ENCODE assay signal across 8 cellular contexts in the genomic region with DNA sequence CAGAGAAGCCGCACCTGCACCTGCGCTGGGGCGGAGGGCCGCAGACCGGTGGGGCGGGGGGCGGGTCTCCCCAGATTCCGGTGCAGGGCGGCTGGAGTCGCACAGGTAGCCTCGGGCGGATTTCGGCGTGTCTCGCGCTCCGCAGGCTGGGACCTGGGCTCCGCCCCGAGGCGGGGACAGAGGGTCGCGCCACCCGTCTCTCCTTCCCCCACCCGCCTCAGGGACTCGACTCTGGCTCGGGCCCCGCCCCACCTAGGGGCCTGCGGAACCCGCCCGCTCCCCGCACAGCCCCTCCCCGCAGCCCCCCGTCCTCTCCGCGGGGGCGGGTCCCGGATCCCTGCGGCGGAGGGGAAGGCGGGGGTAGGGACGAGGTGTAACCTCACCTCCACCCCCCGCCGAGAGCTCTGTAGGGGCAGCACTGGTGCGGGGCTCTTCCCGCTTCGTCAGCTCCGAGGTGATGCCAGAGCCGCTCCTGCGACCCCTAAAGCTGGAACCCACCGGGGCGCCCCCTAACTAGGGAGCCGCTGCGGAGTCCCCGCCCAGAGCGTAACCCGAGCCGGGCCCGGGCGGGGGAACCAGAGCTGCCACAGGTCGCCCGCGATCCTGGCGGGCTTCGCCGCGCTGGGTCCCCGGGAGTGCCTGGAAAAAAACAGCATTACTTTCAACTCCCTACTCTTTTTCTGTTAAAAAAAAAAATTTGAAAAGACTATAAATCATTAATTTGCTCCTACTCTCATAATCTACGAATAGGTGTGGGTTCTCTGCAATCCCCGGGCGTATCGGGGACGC. TPM values are rescaled to one million over a fixed set of nuclear protein-coding genes. Genes with fewer than 3 reads are reported as not detected.
DNase-seq lines count a peak whose midpoint lies in the region; ATAC-seq and TF ChIP-seq lines count a peak whose summit lies in the region.

A gene with protein sequence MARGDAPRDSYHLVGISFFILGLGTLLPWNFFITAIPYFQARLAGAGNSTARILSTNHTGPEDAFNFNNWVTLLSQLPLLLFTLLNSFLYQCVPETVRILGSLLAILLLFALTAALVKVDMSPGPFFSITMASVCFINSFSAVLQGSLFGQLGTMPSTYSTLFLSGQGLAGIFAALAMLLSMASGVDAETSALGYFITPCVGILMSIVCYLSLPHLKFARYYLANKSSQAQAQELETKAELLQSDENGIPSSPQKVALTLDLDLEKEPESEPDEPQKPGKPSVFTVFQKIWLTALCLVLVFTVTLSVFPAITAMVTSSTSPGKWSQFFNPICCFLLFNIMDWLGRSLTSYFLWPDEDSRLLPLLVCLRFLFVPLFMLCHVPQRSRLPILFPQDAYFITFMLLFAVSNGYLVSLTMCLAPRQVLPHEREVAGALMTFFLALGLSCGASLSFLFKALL (minus strand): TSS at position 134 of the 789 bp plus-strand sequence. CDS start 169 bp downstream, outside the sequence.

- H4K20me1 ChIP-seq in OCI-LY1 (ENCODE audit: insufficient read depth, low read length) = no peaks in the 10 kb centered on the region

- DNase-seq in AG08395 (ENCODE audit: low spot score) (peak; percentile 17), fibroblast of the aortic adventitia (ENCODE audit: low read depth) (no peak)
- DNase-seq in activated T-cell treated with anti-CD3 and anti-CD28 coated beads, Interleukin-2, amount 50 U/mL, for 48 hours = peak; percentile 87 to 90

- peaks cover 4% of the 10 kb centered on the region; the same call in 1 of the 2 replicates for H3K79me2 ChIP-seq in OCI-LY1 (ENCODE audit: insufficient read depth, low read length)

- peak within 1 kb of the TSS; percentile 88 for H3K9ac ChIP-seq in HUES64 (ENCODE audit: low read depth, low read length)
- H3K9ac ChIP-seq in OCI-LY1 (ENCODE audit: low read length) = peak within 1 kb of the TSS; percentile 89

- H3K27me3 ChIP-seq in HUES64 (ENCODE audit: insufficient read depth, low read length) (no peaks in the 10 kb centered on the region), OCI-LY1 (ENCODE audit: insufficient read depth, low read length) (no peaks in the 10 kb centered on the region), neutrophil (peaks cover 82% of the 10 kb centered on the region)

- H3K4me2 ChIP-seq in OCI-LY1 (ENCODE audit: low read length) = peak within 1 kb of the TSS; percentile 97

- H3K36me3 ChIP-seq in HUES64 (ENCODE audit: insufficient read depth, low read length) (peaks cover 30% of the 10 kb centered on the region), OCI-LY1 (ENCODE audit: insufficient read depth, low read length) (peaks cover 36% of the 10 kb centered on the region), neutrophil (no peaks in the 10 kb centered on the region)

- H3F3A ChIP-seq in OCI-LY1 (ENCODE audit: insufficient read depth, low read length) = peaks cover 6% of the 10 kb centered on the region

- H3K9me2 ChIP-seq in OCI-LY1 (ENCODE audit: low read depth, low read length) = no peaks in the 10 kb centered on the region

- peak within 1 kb of the TSS; percentile 96 for H3K27ac ChIP-seq in HUES64 (ENCODE audit: low read depth, low read length)
- H3K27ac ChIP-seq in OCI-LY1 (ENCODE audit: low read depth, low read length, poor library complexity, severe bottlenecking) = peak within 1 kb of the TSS; percentile 85
- no peak within 1 kb of the TSS for H3K27ac ChIP-seq in neutrophil
- H3K27ac ChIP-seq in temporal lobe (ENCODE audit: low read depth, low read length) = peak within 1 kb of the TSS; percentile 20

- H3K4me3 ChIP-seq in HUES64 (ENCODE audit: low read length) (peak within 1 kb of the TSS; percentile 91), OCI-LY1 (ENCODE audit: low read depth, low read length, poor library complexity, severe bottlenecking) (peak within 1 kb of the TSS; percentile 91), fibroblast of the aortic adventitia (ENCODE audit: low read depth, low read length) (peak within 1 kb of the TSS; percentile 50), neutrophil (ENCODE audit: low read depth in 1 of 2, low read length in 1 of 2) (peak within 1 kb of the TSS; percentile 25 to 56)

- peaks cover 22% of the 10 kb centered on the region for H3K4me1 ChIP-seq in HUES64 (ENCODE audit: insufficient read depth, low read length)
- H3K4me1 ChIP-seq in OCI-LY1 (ENCODE audit: insufficient read depth, low read length, severe bottlenecking) = peaks cover 21% of the 10 kb centered on the region
- H3K4me1 ChIP-seq in neutrophil (ENCODE audit: control insufficient read depth in 1 of 2, insufficient read depth in 1 of 2, low read depth in 1 of 2, low read length in 1 of 2) = peaks cover 12 to 17% of the 10 kb centered on the region in 2 experiments

- WGBS in HUES64 = under 1% methylated on average over 64 of the region's 72 CpGs

- H3K9me3 ChIP-seq in HUES64 (ENCODE audit: insufficient read depth, low read depth, low read length) (no peaks in the 10 kb centered on the region), OCI-LY1 (ENCODE audit: low read length) (no peaks in the 10 kb centered on the region), neutrophil (no peaks in the 10 kb centered on the region)

- ATAC-seq in GM19438 (IDR thresholded peaks at IDR 0.05; ENCODE audit: low read depth, unreplicated experiment) = peak; percentile 66

- TF ChIP-seq CTCF in OCI-LY1 (IDR thresholded peaks at IDR 0.05; ENCODE audit: low read length) = no peak
- TF ChIP-seq CTCF in fibroblast of the aortic adventitia (IDR thresholded peaks at IDR 0.05; ENCODE audit: insufficient read depth, low read length) = no peak
- no peak for TF ChIP-seq CTCF in neutrophil (IDR thresholded peaks at IDR 0.05)

- peak within 1 kb of the TSS; percentile 39; the same call in 1 of the 2 replicates for H2AFZ ChIP-seq in OCI-LY1 (ENCODE audit: low read length)

RNA-seq across cellular contexts. Expression of the gene that starts here (rescaled TPM):
- polyA plus RNA-seq in HUES64 (2013, experiment 1 of 2) = 20.4 TPM
- 22.7 TPM for polyA plus RNA-seq in HUES64 (2013, experiment 2 of 2)
- total RNA-seq in fibroblast of the aortic adventitia (ENCODE audit: low replicate concordance) = 0.36 TPM in 1 of 2 replicates, not detected in the other
- 1.7 TPM for total RNA-seq in temporal lobe

Comparison
In these comparisons a context has a peak if more than half of its experiments do, and no peak if none do; other contexts are left out.
1. H3K4me3 ChIP-seq: peak in every context shown above with its lines; median percentile 91 in HUES64; 91 in OCI-LY1; 50 in fibroblast of the aortic adventitia; 40 in neutrophil.